ENCODE assay signal across 28 cellular contexts in genomic region chr11:134724106-134724778, GRCh38.
"Had no signal": no experiment of that assay in that cellular context is flagged by ENCODE, and none has a peak within 500 bp of the region (broad histone marks: within the 10 kb centered on the region; RNA-seq: fewer than 3 reads in every experiment).

No MANE protein-coding gene starts in this region.

- H3K4me1 Mint-ChIP-seq: activated CD4-positive, alpha-beta memory T cell treated with anti-CD3 and anti-CD28 coated beads, Interleukin-2, amount 10 ng/mL, durations not matched to agents 7 days and 5 days; activated CD4-positive, alpha-beta T cell treated with anti-CD3 and anti-CD28 coated beads for 36 hours; activated naive CD4-positive, alpha-beta T cell treated with anti-CD3 and anti-CD28 coated beads, Interleukin-2, amount 10 ng/mL, durations not matched to agents 7 days and 5 days; T-cell had no signal

- H3K9me3 Mint-ChIP-seq: activated CD4-positive, alpha-beta memory T cell treated with anti-CD3 and anti-CD28 coated beads, Interleukin-2, amount 10 ng/mL, durations not matched to agents 7 days and 5 days; activated naive CD4-positive, alpha-beta T cell treated with anti-CD3 and anti-CD28 coated beads, Interleukin-2, amount 10 ng/mL, durations not matched to agents 7 days and 5 days; activated naive CD8-positive, alpha-beta T cell treated with anti-CD3 and anti-CD28 coated beads for 36 hours; activated T-helper 2 cell treated with anti-CD3 and anti-CD28 coated beads, Interferon-gamma antibody, Interleukin-2, Interleukin-4, amounts not matched to agents 10 μg/mL and 5 μg/mL and 100 μg/mL, durations not matched to agents 14 hours and 24 hours and 36 hours; T-cell had no signal

- H3K4me1 ChIP-seq: colonic mucosa had no signal

- H3K27ac ChIP-seq: colonic mucosa, SK-N-MC, WERI-Rb-1 had no signal

- ATAC-seq: activated CD4-positive, alpha-beta T cell treated with anti-CD3 and anti-CD28 coated beads for 36 hours; Panc1; Right ventricle myocardium inferior; T-cell had no signal

- H3K9me3 ChIP-seq: colonic mucosa had no signal

- H3K27ac Mint-ChIP-seq: activated CD4-positive, alpha-beta memory T cell treated with anti-CD3 and anti-CD28 coated beads, Interleukin-2, amount 10 ng/mL, durations not matched to agents 7 days and 5 days; activated CD4-positive, alpha-beta T cell treated with anti-CD3 and anti-CD28 coated beads for 36 hours; activated naive CD4-positive, alpha-beta T cell treated with anti-CD3 and anti-CD28 coated beads, Interleukin-2, amount 10 ng/mL, durations not matched to agents 7 days and 5 days; activated naive CD8-positive, alpha-beta T cell treated with anti-CD3 and anti-CD28 coated beads for 36 hours; activated T-helper 2 cell treated with anti-CD3 and anti-CD28 coated beads, Interferon-gamma antibody, Interleukin-2, Interleukin-4, amounts not matched to agents 10 μg/mL and 5 μg/mL and 100 μg/mL, durations not matched to agents 14 hours and 24 hours and 36 hours; T-cell had no signal

- H3K36me3 ChIP-seq: colonic mucosa, WERI-Rb-1 had no signal

- DNase-seq: activated CD4-positive, alpha-beta memory T cell treated with anti-CD3 and anti-CD28 coated beads, Interleukin-2, amount 10 ng/mL, durations not matched to agents 7 days and 5 days; activated CD4-positive, alpha-beta T cell treated with anti-CD3 and anti-CD28 coated beads for 36 hours; activated CD4-positive, alpha-beta T cell treated with anti-CD3 and anti-CD28 coated beads, Interleukin-2, amount 50 U/mL, for 1 hour; activated gamma-delta T cell treated with Interleukin-2 at 50 U/mL for 16 hours; activated naive CD4-positive, alpha-beta T cell treated with anti-CD3 and anti-CD28 coated beads, Interleukin-2, amount 10 ng/mL, durations not matched to agents 7 days and 5 days; activated naive CD8-positive, alpha-beta T cell treated with anti-CD3 and anti-CD28 coated beads for 36 hours; activated T-cell treated with anti-CD3 and anti-CD28 coated beads for 4 hours; activated T-cell treated with anti-CD3 and anti-CD28 coated beads, Interleukin-2, amount 50 U/mL, for 48 hours; colonic mucosa; MM.1S; NCI-H1105 treated with DMSO at 0.1 percent for 48 hours; NCI-H1436 treated with DMSO at 0.1 percent for 48 hours; NCI-H2081; NCI-H2171; NCI-H2227 treated with DMSO at 0.1 percent for 48 hours; NCI-H526 treated with DMSO at 0.1 percent for 48 hours; NCI-H82; NK-92 treated with Interleukin-12 subunit alpha and Interleukin-12 subunit beta, amount 100 ng/mL, for 24 hours; OCI-M1; RPMI8226; T-cell; T-helper 2 cell; T1000; WERI-Rb-1 had no signal

- H3K36me3 Mint-ChIP-seq: activated naive CD4-positive, alpha-beta T cell treated with anti-CD3 and anti-CD28 coated beads, Interleukin-2, amount 10 ng/mL, durations not matched to agents 7 days and 5 days; activated naive CD8-positive, alpha-beta T cell treated with anti-CD3 and anti-CD28 coated beads for 36 hours; T-cell had no signal

- H3K4me3 Mint-ChIP-seq: activated CD4-positive, alpha-beta memory T cell treated with anti-CD3 and anti-CD28 coated beads, Interleukin-2, amount 10 ng/mL, durations not matched to agents 7 days and 5 days; activated CD4-positive, alpha-beta T cell treated with anti-CD3 and anti-CD28 coated beads for 36 hours; activated naive CD4-positive, alpha-beta T cell treated with anti-CD3 and anti-CD28 coated beads, Interleukin-2, amount 10 ng/mL, durations not matched to agents 7 days and 5 days; activated naive CD8-positive, alpha-beta T cell treated with anti-CD3 and anti-CD28 coated beads for 36 hours; T-cell had no signal

- H3K4me3 ChIP-seq: colonic mucosa, SK-N-MC had no signal

- H3K27me3 ChIP-seq: colonic mucosa had no signal
